1 cellular context compared by ENCODE assay signal in genomic region chr13:113105032-113105993, GRCh38.
TF ChIP-seq lines count a peak whose summit lies in the region.

Gene F7 (plus strand): TSS chr13:113105791. CDS start chr13:113105842, 51 bp downstream.

TF ChIP-seq in HepG2, 621 proteins besides CTCF, POLR2A, EP300 and RAD21 (continued from another document and continues in another):
- TF ChIP-seq ZFP90 (CRISPR knock-in tag; IDR thresholded peaks at IDR 0.05; ENCODE audit: borderline replicate concordance), result peak; percentile 87; the same call in 1 of the 2 replicates
- no peak for TF ChIP-seq EEA1 (CRISPR knock-in tag; IDR thresholded peaks at IDR 0.05; ENCODE audit: borderline replicate concordance)
- peak; percentile 23; the same call in 1 of the 2 replicates for TF ChIP-seq ZNF460 (CRISPR knock-in tag; IDR thresholded peaks at IDR 0.05; ENCODE audit: borderline replicate concordance)
- peak; percentile 71; the same call in 1 of the 2 replicates for TF ChIP-seq IRF2 (CRISPR knock-in tag; IDR thresholded peaks at IDR 0.05)
- TF ChIP-seq ZSCAN29 (CRISPR knock-in tag; conservative IDR thresholded peaks at IDR 0.05), result 0 out of 2 replicates have a peak, but pooled peaks have one; percentile 33
- TF ChIP-seq U2AF1 (optimal IDR thresholded peaks at IDR 0.05; ENCODE audit: low read depth, low read length), result no peak
- TF ChIP-seq, protein P1, sequence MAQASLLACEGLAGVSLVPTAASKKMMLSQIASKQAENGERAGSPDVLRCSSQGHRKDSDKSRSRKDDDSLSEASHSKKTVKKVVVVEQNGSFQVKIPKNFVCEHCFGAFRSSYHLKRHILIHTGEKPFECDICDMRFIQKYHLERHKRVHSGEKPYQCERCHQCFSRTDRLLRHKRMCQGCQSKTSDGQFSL (CRISPR knock-in tag; IDR thresholded peaks at IDR 0.05), result peak; percentile 95
- TF ChIP-seq SMARCC2 (IDR thresholded peaks at IDR 0.05), result no peak
- 0 out of 2 replicates have a peak, but pooled peaks have one; percentile 53 for TF ChIP-seq ZNF776 (CRISPR knock-in tag; IDR thresholded peaks at IDR 0.05)
- TF ChIP-seq ZNF839 (CRISPR knock-in tag; IDR thresholded peaks at IDR 0.05; ENCODE audit: borderline replicate concordance), result peak; percentile 34; the same call in 1 of the 2 replicates
- TF ChIP-seq HNRNPUL1 (IDR thresholded peaks at IDR 0.05; ENCODE audit: low read depth, low read length), result no peak
- TF ChIP-seq, protein P2, sequence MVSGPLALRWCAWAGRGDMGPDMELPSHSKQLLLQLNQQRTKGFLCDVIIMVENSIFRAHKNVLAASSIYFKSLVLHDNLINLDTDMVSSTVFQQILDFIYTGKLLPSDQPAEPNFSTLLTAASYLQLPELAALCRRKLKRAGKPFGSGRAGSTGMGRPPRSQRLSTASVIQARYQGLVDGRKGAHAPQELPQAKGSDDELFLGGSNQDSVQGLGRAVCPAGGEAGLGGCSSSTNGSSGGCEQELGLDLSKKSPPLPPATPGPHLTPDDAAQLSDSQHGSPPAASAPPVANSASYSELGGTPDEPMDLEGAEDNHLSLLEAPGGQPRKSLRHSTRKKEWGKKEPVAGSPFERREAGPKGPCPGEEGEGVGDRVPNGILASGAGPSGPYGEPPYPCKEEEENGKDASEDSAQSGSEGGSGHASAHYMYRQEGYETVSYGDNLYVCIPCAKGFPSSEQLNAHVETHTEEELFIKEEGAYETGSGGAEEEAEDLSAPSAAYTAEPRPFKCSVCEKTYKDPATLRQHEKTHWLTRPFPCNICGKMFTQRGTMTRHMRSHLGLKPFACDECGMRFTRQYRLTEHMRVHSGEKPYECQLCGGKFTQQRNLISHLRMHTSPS (CRISPR knock-in tag; IDR thresholded peaks at IDR 0.05; ENCODE audit: low read depth), result peak; percentile 78
- peak; percentile 65 for TF ChIP-seq CHD2 (IDR thresholded peaks at IDR 0.05; ENCODE audit: low read depth, low read length)
- TF ChIP-seq NCOA1 (CRISPR knock-in tag; IDR thresholded peaks at IDR 0.05), result no peak
- TF ChIP-seq MED8 (CRISPR knock-in tag; IDR thresholded peaks at IDR 0.05; ENCODE audit: insufficient replicate concordance), result peak; percentile 57
- TF ChIP-seq CSRNP2 (CRISPR knock-in tag; conservative IDR thresholded peaks at IDR 0.05; ENCODE audit: low read depth), result no peak
- TF ChIP-seq PRPF4 (IDR thresholded peaks at IDR 0.05; ENCODE audit: low read depth, low read length, poor library complexity, severe bottlenecking), result peak; percentile 59
- no peak; the same call in 1 of the 2 replicates for TF ChIP-seq LBX2 (CRISPR knock-in tag; IDR thresholded peaks at IDR 0.05; ENCODE audit: borderline replicate concordance)
- TF ChIP-seq NFAT5 (CRISPR knock-in tag; IDR thresholded peaks at IDR 0.05), result no peak
- peak; percentile 82; the same call in 1 of the 2 replicates for TF ChIP-seq ZNF569 (CRISPR knock-in tag; IDR thresholded peaks at IDR 0.05; ENCODE audit: borderline replicate concordance)
- peak; percentile 90 for TF ChIP-seq ZFX (CRISPR knock-in tag; IDR thresholded peaks at IDR 0.05; ENCODE audit: low read depth)
- 0 out of 2 replicates have a peak, but pooled peaks have one; percentile 82 for TF ChIP-seq ZNF879 (CRISPR knock-in tag; IDR thresholded peaks at IDR 0.05)
- TF ChIP-seq TGIF2 (CRISPR knock-in tag; IDR thresholded peaks at IDR 0.05), result peak; percentile 90; the same call in 1 of the 2 replicates
- peak; percentile 82 for TF ChIP-seq ZC3H13 (CRISPR knock-in tag; IDR thresholded peaks at IDR 0.05)
- TF ChIP-seq CC2D1A (CRISPR knock-in tag; IDR thresholded peaks at IDR 0.05), result no peak
- no peak for TF ChIP-seq HCFC1 (IDR thresholded peaks at IDR 0.05; ENCODE audit: low read depth, low read length)
- no peak for TF ChIP-seq PRDM4 (CRISPR knock-in tag; IDR thresholded peaks at IDR 0.05; ENCODE audit: borderline replicate concordance)
- TF ChIP-seq, protein P3, sequence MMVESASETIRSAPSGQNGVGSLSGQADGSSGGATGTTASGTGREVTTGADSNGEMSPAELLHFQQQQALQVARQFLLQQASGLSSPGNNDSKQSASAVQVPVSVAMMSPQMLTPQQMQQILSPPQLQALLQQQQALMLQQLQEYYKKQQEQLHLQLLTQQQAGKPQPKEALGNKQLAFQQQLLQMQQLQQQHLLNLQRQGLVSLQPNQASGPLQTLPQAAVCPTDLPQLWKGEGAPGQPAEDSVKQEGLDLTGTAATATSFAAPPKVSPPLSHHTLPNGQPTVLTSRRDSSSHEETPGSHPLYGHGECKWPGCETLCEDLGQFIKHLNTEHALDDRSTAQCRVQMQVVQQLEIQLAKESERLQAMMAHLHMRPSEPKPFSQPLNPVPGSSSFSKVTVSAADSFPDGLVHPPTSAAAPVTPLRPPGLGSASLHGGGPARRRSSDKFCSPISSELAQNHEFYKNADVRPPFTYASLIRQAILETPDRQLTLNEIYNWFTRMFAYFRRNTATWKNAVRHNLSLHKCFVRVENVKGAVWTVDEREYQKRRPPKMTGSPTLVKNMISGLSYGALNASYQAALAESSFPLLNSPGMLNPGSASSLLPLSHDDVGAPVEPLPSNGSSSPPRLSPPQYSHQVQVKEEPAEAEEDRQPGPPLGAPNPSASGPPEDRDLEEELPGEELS (CRISPR knock-in tag; IDR thresholded peaks at IDR 0.05), result peak; percentile 84
- TF ChIP-seq ZSCAN31 (CRISPR knock-in tag; IDR thresholded peaks at IDR 0.05; ENCODE audit: low read depth), result peak; percentile 84
- TF ChIP-seq FLYWCH1 (CRISPR knock-in tag; IDR thresholded peaks at IDR 0.05), result no peak
- no peak for TF ChIP-seq XBP1 (CRISPR knock-in tag; IDR thresholded peaks at IDR 0.05)
- peak; percentile 58 for TF ChIP-seq ZNF781 (CRISPR knock-in tag; IDR thresholded peaks at IDR 0.05; ENCODE audit: borderline replicate concordance, not compliant biosample characterization)
- TF ChIP-seq ZNF160 (CRISPR knock-in tag; IDR thresholded peaks at IDR 0.05), result no peak; the same call in 1 of the 2 replicates
- no peak for TF ChIP-seq SETDB1 (CRISPR knock-in tag; IDR thresholded peaks at IDR 0.05; ENCODE audit: borderline replicate concordance)
- peak; percentile 83 for TF ChIP-seq ZNF816 (CRISPR knock-in tag; IDR thresholded peaks at IDR 0.05; ENCODE audit: borderline replicate concordance)
- no peak for TF ChIP-seq ZNF256 (CRISPR knock-in tag; conservative IDR thresholded peaks at IDR 0.05)
- peak; percentile 90 for TF ChIP-seq AKAP8 (CRISPR knock-in tag; IDR thresholded peaks at IDR 0.05)
- peak; percentile 13; the same call in 1 of the 2 replicates for TF ChIP-seq FOXP1 (IDR thresholded peaks at IDR 0.05)
- TF ChIP-seq FOXP1 (CRISPR knock-in tag; IDR thresholded peaks at IDR 0.05), result peak; percentile 77
- TF ChIP-seq, protein P4, sequence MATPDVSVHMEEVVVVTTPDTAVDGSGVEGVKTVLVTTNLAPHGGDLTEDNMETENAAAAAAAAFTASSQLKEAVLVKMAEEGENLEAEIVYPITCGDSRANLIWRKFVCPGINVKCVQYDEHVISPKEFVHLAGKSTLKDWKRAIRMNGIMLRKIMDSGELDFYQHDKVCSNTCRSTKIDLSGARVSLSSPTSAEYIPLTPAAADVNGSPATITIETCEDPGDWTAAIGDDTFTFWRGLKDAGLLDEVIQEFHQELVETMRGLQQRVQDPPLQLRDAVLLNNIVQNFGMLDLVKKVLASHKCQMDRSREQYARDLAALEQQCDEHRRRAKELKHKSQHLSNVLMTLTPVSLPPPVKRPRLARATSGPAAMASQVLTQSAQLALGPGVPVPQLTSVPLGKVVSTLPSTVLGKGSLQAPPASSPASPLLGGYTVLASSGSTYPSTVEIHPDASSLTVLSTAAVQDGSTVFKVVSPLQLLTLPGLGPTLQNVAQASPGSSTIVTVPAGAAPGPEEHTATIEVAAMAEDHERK (CRISPR knock-in tag; IDR thresholded peaks at IDR 0.05; ENCODE audit: low read depth), result no peak
- TF ChIP-seq ARID2 (CRISPR knock-in tag; IDR thresholded peaks at IDR 0.05; ENCODE audit: borderline replicate concordance), result 0 out of 2 replicates have a peak, but pooled peaks have one; percentile 51
- TF ChIP-seq, protein P5, sequence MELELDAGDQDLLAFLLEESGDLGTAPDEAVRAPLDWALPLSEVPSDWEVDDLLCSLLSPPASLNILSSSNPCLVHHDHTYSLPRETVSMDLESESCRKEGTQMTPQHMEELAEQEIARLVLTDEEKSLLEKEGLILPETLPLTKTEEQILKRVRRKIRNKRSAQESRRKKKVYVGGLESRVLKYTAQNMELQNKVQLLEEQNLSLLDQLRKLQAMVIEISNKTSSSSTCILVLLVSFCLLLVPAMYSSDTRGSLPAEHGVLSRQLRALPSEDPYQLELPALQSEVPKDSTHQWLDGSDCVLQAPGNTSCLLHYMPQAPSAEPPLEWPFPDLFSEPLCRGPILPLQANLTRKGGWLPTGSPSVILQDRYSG (CRISPR knock-in tag; IDR thresholded peaks at IDR 0.05), result no peak
- no peak for TF ChIP-seq RFX3 (CRISPR knock-in tag; IDR thresholded peaks at IDR 0.05)
- TF ChIP-seq HIVEP1 (CRISPR knock-in tag; IDR thresholded peaks at IDR 0.05), result peak; percentile 69
- TF ChIP-seq SAP130 (CRISPR knock-in tag; IDR thresholded peaks at IDR 0.05; ENCODE audit: low read depth), result peak; percentile 97
- TF ChIP-seq POGZ (CRISPR knock-in tag; IDR thresholded peaks at IDR 0.05), result peak; percentile 52; the same call in 1 of the 2 replicates
- no peak; the same call in 1 of the 2 replicates for TF ChIP-seq TRAFD1 (CRISPR knock-in tag; IDR thresholded peaks at IDR 0.05; ENCODE audit: borderline replicate concordance)
- TF ChIP-seq ZEB1 (IDR thresholded peaks at IDR 0.05; ENCODE audit: insufficient replicate concordance, low read depth), result peak; percentile 80
